1 cellular context compared by ENCODE assay signal in the genomic region with DNA sequence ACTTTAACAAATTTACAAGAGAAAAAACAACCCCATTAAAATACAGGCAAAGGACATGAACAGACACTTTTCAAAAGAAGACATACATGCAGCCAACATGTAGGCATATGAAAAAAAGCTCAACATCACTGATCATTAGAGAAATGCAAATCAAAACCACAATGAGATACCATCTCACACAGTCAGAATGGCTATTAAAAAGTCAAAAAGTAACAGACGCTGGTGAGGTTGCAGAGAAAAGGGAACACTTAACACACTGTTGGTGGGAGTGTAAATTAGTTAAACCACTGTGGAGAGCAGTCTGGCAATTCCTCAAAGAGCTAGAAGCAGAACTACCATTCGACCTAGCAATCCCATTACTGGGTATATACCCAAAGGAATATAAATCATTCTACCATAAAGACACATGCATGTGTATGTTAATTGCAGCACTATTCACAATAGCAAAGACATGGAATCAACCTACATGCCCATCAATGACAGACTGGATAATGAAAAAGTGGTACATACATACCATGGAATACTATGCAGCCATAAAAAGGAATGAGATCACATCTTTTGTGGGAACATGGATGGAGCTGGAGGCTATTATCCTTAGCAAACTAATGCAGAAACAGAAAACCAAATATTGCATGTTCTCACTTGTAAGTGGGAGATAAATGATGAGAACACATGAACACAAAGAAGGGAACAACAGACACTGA. TPM values are rescaled to one million over a fixed set of nuclear protein-coding genes. Genes with fewer than 3 reads are reported as not detected.
"Had no signal": no experiment of that assay in that cellular context is flagged by ENCODE, and none has a peak within 500 bp of the region (broad histone marks: within the 10 kb centered on the region; RNA-seq: fewer than 3 reads in every experiment).

No MANE protein-coding gene starts in this region.

RNA-seq across cellular contexts. Expression of gene RNU4ATAC, which starts 21.9 kb away (rescaled TPM):
- polyA plus RNA-seq: adipose tissue had no signal
